Comparison of ENCODE assay signal across 1 cellular context in the genomic region with DNA sequence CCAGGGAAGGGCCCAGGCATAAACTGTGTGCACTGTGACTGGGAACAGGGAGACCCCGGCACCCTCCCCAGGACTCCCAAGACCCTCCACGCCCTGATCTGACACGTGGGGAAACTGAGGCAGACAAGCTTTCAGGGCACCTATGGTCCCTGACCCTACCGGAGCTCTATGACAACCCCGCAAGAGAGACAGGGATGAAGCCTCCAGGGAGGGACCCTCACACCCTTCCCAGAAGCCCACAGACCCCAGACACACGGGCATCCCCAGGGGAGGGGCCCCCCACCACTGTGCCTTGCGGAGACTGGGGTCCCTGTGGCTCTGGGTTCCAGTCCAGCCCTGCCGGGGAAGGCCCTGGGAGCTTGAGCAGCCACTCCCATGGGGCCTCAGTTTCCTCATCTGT.
TF ChIP-seq lines count a peak whose summit lies in the region.

No MANE protein-coding gene starts in this region.

TF ChIP-seq in liver, 16 proteins besides CTCF, POLR2A, EP300 and RAD21:
- TF ChIP-seq REST (IDR thresholded peaks at IDR 0.05): no peak
- TF ChIP-seq RXRA (IDR thresholded peaks at IDR 0.05): no peak
- TF ChIP-seq HNF4A (conservative IDR thresholded peaks at IDR 0.05): no peak
- no peak for TF ChIP-seq FOXA2 (IDR thresholded peaks at IDR 0.05)
- TF ChIP-seq, protein P1, sequence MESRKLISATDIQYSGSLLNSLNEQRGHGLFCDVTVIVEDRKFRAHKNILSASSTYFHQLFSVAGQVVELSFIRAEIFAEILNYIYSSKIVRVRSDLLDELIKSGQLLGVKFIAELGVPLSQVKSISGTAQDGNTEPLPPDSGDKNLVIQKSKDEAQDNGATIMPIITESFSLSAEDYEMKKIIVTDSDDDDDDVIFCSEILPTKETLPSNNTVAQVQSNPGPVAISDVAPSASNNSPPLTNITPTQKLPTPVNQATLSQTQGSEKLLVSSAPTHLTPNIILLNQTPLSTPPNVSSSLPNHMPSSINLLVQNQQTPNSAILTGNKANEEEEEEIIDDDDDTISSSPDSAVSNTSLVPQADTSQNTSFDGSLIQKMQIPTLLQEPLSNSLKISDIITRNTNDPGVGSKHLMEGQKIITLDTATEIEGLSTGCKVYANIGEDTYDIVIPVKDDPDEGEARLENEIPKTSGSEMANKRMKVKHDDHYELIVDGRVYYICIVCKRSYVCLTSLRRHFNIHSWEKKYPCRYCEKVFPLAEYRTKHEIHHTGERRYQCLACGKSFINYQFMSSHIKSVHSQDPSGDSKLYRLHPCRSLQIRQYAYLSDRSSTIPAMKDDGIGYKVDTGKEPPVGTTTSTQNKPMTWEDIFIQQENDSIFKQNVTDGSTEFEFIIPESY (IDR thresholded peaks at IDR 0.05): no peak
- no peak for TF ChIP-seq FOXA1 (IDR thresholded peaks at IDR 0.05)
- TF ChIP-seq EGR1 (IDR thresholded peaks at IDR 0.05; ENCODE audit: low read depth in 2 of 2): no peak
- no peak for TF ChIP-seq YY1 (IDR thresholded peaks at IDR 0.05)
- no peak for TF ChIP-seq MAX (IDR thresholded peaks at IDR 0.05)
- no peak for TF ChIP-seq NR2F2 (IDR thresholded peaks at IDR 0.05)
- no peak for TF ChIP-seq JUND (IDR thresholded peaks at IDR 0.05)
- TF ChIP-seq SP1 (IDR thresholded peaks at IDR 0.05): no peak
- TF ChIP-seq TAF1 (conservative IDR thresholded peaks at IDR 0.05): no peak
- TF ChIP-seq, protein P2, sequence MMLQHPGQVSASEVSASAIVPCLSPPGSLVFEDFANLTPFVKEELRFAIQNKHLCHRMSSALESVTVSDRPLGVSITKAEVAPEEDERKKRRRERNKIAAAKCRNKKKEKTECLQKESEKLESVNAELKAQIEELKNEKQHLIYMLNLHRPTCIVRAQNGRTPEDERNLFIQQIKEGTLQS (IDR thresholded peaks at IDR 0.05): no peak
- no peak for TF ChIP-seq GABPA (IDR thresholded peaks at IDR 0.05 in 1 of 2, conservative IDR thresholded peaks at IDR 0.05 in 1 of 2)
- TF ChIP-seq HNF4G (IDR thresholded peaks at IDR 0.05): no peak
TF ChIP-seq in liver: peak in this region for 0.
